Comparison of ENCODE assay signal across 15 cellular contexts in genomic region chr7:55348502-55348901, GRCh38. TPM values are rescaled to one million over a fixed set of nuclear protein-coding genes. Genes with fewer than 3 reads are reported as not detected.
A peak's percentile ranks its signal among the peaks of the same experiment; 100 is the strongest.
DNase-seq lines count a peak whose midpoint lies in the region; ATAC-seq and TF ChIP-seq lines count a peak whose summit lies in the region.
"Had no signal": no experiment of that assay in that cellular context is flagged by ENCODE, and none has a peak within 500 bp of the region (broad histone marks: within the 10 kb centered on the region; RNA-seq: fewer than 3 reads in every experiment).

No MANE protein-coding gene starts in this region.

- in situ Hi-C loops in mammary epithelial cell (cut with MboI; ENCODE audit: low sequenced_read_pairs in 2 of 2): no loop called here

- no peak overlapping the region for H2AFZ ChIP-seq in mammary epithelial cell (ENCODE audit: low read depth, low read length)

- H3K36me3 ChIP-seq in mammary epithelial cell (ENCODE audit: insufficient read depth, low read length): no peaks in the 10 kb centered on the region
- H3K36me3 ChIP-seq: Peyer's patch, stomach, WERI-Rb-1 had no signal

- TF ChIP-seq CTCF in mammary epithelial cell (conservative IDR thresholded peaks at IDR 0.05 in 1 of 2, IDR thresholded peaks at IDR 0.05 in 1 of 2; ENCODE audit: extremely low read depth in 1 of 2, insufficient read depth in 1 of 2, low read depth in 1 of 2, low read length in 2 of 2) (no peak), omental fat pad (IDR thresholded peaks at IDR 0.05) (no peak)

- no peaks in the 10 kb centered on the region for H4K20me1 ChIP-seq in mammary epithelial cell (ENCODE audit: insufficient read depth, low read length)

- ATAC-seq in GM18502 (IDR thresholded peaks at IDR 0.05; ENCODE audit: poor library complexity, unreplicated experiment) (peak; percentile 63), omental fat pad (ENCODE audit: low FRiP score) (peak; percentile 66), GM18517 (IDR thresholded peaks at IDR 0.05; ENCODE audit: unreplicated experiment) (no peak)

- BruUV-seq in mammary epithelial cell (replicated peaks; lab: Mats Ljungman, UMichigan): no TSS peak

- H3K9me3 ChIP-seq in mammary epithelial cell (replicated peaks; ENCODE audit: insufficient read depth, low read length): no peaks in the 10 kb centered on the region
- H3K9me3 ChIP-seq: Peyer's patch had no signal

- H3K4me1 ChIP-seq in mammary epithelial cell (ENCODE audit: insufficient read depth, low read length): peaks cover 8% of the 10 kb centered on the region
- H3K4me1 ChIP-seq: Peyer's patch, stomach had no signal

- CTCF ChIA-PET in mammary epithelial cell (lab: Charles Lee; ENCODE audit: low non-redundant PET): interaction anchor here (0.6 kb wide), 1 partner anchor 60 kb away, joined by 5 read pairs; no protein-coding TSS in a partner anchor

- H3K27ac ChIP-seq in mammary epithelial cell (ENCODE audit: insufficient read depth, low read depth, low read length): no peak overlapping the region
- H3K27ac ChIP-seq: Peyer's patch, stomach, WERI-Rb-1 had no signal

- dilution Hi-C loops in mammary epithelial cell (cut with HindIII; ENCODE audit: low sequenced_read_pairs): no loop called here

- peaks cover 2% of the 10 kb centered on the region for H3K27me3 ChIP-seq in mammary epithelial cell (ENCODE audit: insufficient read depth, low read length)
- H3K27me3 ChIP-seq: Peyer's patch had no signal

- DNase-seq in NCI-H1694 (lab: John Stamatoyannopoulos, UW) (peak; percentile 18), mammary epithelial cell (peak; percentile 65), omental fat pad (ENCODE audit: low spot score) (no peak), NCI-H187 (lab: John Stamatoyannopoulos, UW) (no peak), NCI-H1092 (lab: John Stamatoyannopoulos, UW) (no peak)
- DNase-seq in NK-92 treated with Interleukin-12 subunit alpha and Interleukin-12 subunit beta, amount 100 ng/mL, for 24 hours (lab: John Stamatoyannopoulos, UW): no peak
- DNase-seq: activated effector memory CD4-positive, alpha-beta T cell treated with anti-CD3 and anti-CD28 coated beads, Interleukin-2, amount 50 U/mL, for 16 hours; DMS79 treated with DMSO at 0.1 percent for 48 hours; NCI-H1436 treated with DMSO at 0.1 percent for 48 hours; nephron progenitor cell; Peyer's patch; stomach; WERI-Rb-1 had no signal

- H3K4me2 ChIP-seq in mammary epithelial cell (ENCODE audit: insufficient read depth, low read depth, low read length): peak overlapping the region; percentile 20

- WGBS in mammary epithelial cell (ENCODE audit: low coverage, missing lambda C conversion rate): 0% methylated on average over 4 of the region's 4 CpGs

- H3K4me3 ChIP-seq in mammary epithelial cell (replicated peaks in 1 of 3; ENCODE audit: insufficient read depth in 1 of 3, low read depth in 2 of 3, low read length in 3 of 3): no peak overlapping the region
- H3K4me3 ChIP-seq: Peyer's patch, stomach had no signal

- no peaks in the 10 kb centered on the region for H3K79me2 ChIP-seq in mammary epithelial cell (ENCODE audit: insufficient read depth, low read length)

- no peak overlapping the region for H3K9ac ChIP-seq in mammary epithelial cell (ENCODE audit: insufficient read depth, low read length)

- intact Hi-C loops in mammary epithelial cell (cut with micrococcal nuclease): no loop called here

RNA-seq across cellular contexts. Expression of gene LANCL2, which starts 16.6 kb away (rescaled TPM):
- total RNA-seq in mammary epithelial cell (10 to 100 TPM; 12.7 to 13.5 TPM), omental fat pad (10 to 100 TPM; 12.6 to 23.3 (median 18.6) TPM)
- polyA plus RNA-seq in mammary epithelial cell: 16.6 TPM
- 22.6 TPM for polyA minus RNA-seq in mammary epithelial cell

Comparison
In these comparisons a context has a peak if more than half of its experiments do, and no peak if none do; other contexts are left out.
1. DNase-seq: peak in NCI-H1694 (single experiment) and mammary epithelial cell (single experiment); none in omental fat pad (single experiment), NCI-H187 (0 of 2), NCI-H1092 (single experiment) and NK-92 treated with Interleukin-12 subunit alpha and Interleukin-12 subunit beta, amount 100 ng/mL, for 24 hours (single experiment).